7 cellular contexts compared by ENCODE assay signal in genomic region chr6:31769684-31770371, GRCh38. TPM values are rescaled to one million over a fixed set of nuclear protein-coding genes. Genes with fewer than 3 reads are reported as not detected.
A peak's percentile ranks its signal among the peaks of the same experiment; 100 is the strongest.
DNase-seq lines count a peak whose midpoint lies in the region; ATAC-seq and TF ChIP-seq lines count a peak whose summit lies in the region.

No MANE protein-coding gene starts in this region.

- H3K27ac ChIP-seq in VCaP, result no peak overlapping the region

- no TSS peak for BruUV-seq in MCF 10A (replicated peaks; lab: Mats Ljungman, UMichigan)

- ATAC-seq in left colon, result peak; percentile 75

- H3K27me3 Mint-ChIP-seq in MCF 10A (ENCODE audit: insufficient read depth, unreplicated experiment), result no peaks in the 10 kb centered on the region

- H3K4me1 Mint-ChIP-seq in MCF 10A (ENCODE audit: insufficient read depth, unreplicated experiment), result peaks cover 5% of the 10 kb centered on the region

- DNase-seq in NCI-H1930 (lab: John Stamatoyannopoulos, UW), result peak; percentile 38 to 58
- DNase-seq in MCF 10A (ENCODE audit: unreplicated experiment), result peak; percentile 74
- DNase-seq in left colon, result peak; percentile 87 to 91
- peak; percentile 49 for DNase-seq in stimulated activated CD8-positive, alpha-beta memory T cell treated with anti-CD3 and anti-CD28 coated beads, Interleukin-12 subunit alpha, Interleukin-12 subunit beta, amount 100 ng/mL, for 24 hours (ENCODE audit: extremely low read depth)
- DNase-seq in occipital lobe (lab: John Stamatoyannopoulos, UW), result no peak

- H3K4me3 Mint-ChIP-seq in MCF 10A (ENCODE audit: unreplicated experiment), result no peak overlapping the region

- intact Hi-C loops in MCF 10A (cut with micrococcal nuclease), result loop anchor here (1.0 to 10.0 kb wide), 3 partner anchors 41 to 225 kb away; partner anchors contain the start of genes ATP6V1G2, DDAH2, DDX39B and LY6G5C
- intact Hi-C loops in left colon (cut with DNase I, micrococcal nuclease), result loop anchor here in 1 of 2 donors (5.0 kb wide), 1 partner anchor 88 kb away; the partner anchor contains the start of gene LY6G5C

- H3K36me3 Mint-ChIP-seq in MCF 10A (ENCODE audit: insufficient read depth, unreplicated experiment), result no peaks in the 10 kb centered on the region

- CTCF ChIA-PET in MCF 10A (lab: Yijun Ruan, JAX), result interaction anchor here (0.6 to 2.2 kb wide), 30 partner anchors 9 to 1554 kb away, joined by 3 to 19 read pairs (median 4); partner anchors contain the start of genes CLIC1, LY6G5C, MPIG6B and SKIC2

- POLR2A ChIA-PET in MCF 10A (lab: Yijun Ruan, JAX), result interaction anchor here (0.6 to 1.2 kb wide), 5 partner anchors 33 to 1091 kb away, joined by 3 read pairs; partner anchors contain the start of genes C6orf47 and CLIC1

- no peak overlapping the region for H3K27ac Mint-ChIP-seq in MCF 10A (ENCODE audit: low read depth, unreplicated experiment)

- no peaks in the 10 kb centered on the region for H3K9me3 Mint-ChIP-seq in MCF 10A (ENCODE audit: unreplicated experiment)

- peak; percentile 93 for TF ChIP-seq CTCF in GM12873 (IDR thresholded peaks at IDR 0.05; ENCODE audit: insufficient read depth, low read depth, low read length, missing control alignments)
- peak; percentile 86 for TF ChIP-seq CTCF in VCaP (conservative IDR thresholded peaks at IDR 0.05)
- TF ChIP-seq CTCF in MCF 10A (IDR thresholded peaks at IDR 0.05; ENCODE audit: unreplicated experiment), result peak; percentile 65

RNA-seq across cellular contexts. Expression of gene VWA7, which starts 7.3 kb away (rescaled TPM):
- total RNA-seq in MCF 10A (2022) (2.0 and 3.1 TPM in 2 replicates), left colon (10 to 100 TPM; 11.4 to 11.8 TPM), occipital lobe (0.31 TPM)

RNA-seq across cellular contexts. Expression of gene SAPCD1, which starts 7.4 kb away (rescaled TPM):
- total RNA-seq in MCF 10A (2022) (4.3 and 5.1 TPM in 2 replicates), left colon (1 to 10 TPM; 3.2 to 3.9 TPM), occipital lobe (0.31 TPM)

RNA-seq across cellular contexts. Expression of gene VARS1, which starts 25.7 kb away (rescaled TPM):
- total RNA-seq in MCF 10A (2022) (133 and 200 TPM in 2 replicates), left colon (10 to 100 TPM; 35.3 to 58.1 TPM), occipital lobe (25.6 TPM)

RNA-seq across cellular contexts. Expression of gene MSH5, which starts 30.0 kb away (rescaled TPM):
- 36.6 and 43.1 TPM in 2 replicates for total RNA-seq in MCF 10A (2022)
- total RNA-seq in left colon, result 10 to 100 TPM; 18.7 to 26.9 TPM
- 4.2 TPM for total RNA-seq in occipital lobe

RNA-seq across cellular contexts. Expression of gene CLIC1, which starts 33.5 kb away (rescaled TPM):
- total RNA-seq in MCF 10A (2022) (511 and 632 TPM in 2 replicates), left colon (100 to 1,000 TPM; 502 to 513 TPM), occipital lobe (35.2 TPM)
